In the genomic region with DNA sequence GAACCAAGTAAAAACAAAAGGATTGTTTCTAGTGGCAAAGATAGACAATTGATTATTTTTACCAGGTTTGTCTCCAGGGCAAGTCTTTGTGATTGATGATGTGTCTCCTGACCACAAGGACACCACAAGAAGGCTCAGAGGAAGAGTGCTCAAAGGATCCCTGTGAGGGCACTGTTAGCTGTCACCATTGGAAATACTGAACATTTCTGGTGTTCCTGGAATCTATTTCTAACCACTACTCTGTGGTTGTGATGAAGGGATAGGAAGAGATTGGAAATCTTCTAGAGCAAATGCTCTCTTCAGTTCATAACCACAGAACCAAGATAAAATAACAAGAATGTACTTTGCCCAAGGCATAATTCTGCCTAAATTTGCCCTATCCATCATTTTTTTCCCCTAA, we compare ENCODE assay signal across 15 cellular contexts. TPM values are rescaled to one million over a fixed set of nuclear protein-coding genes. Genes with fewer than 3 reads are reported as not detected.
DNase-seq lines count a peak whose midpoint lies in the region; ATAC-seq and TF ChIP-seq lines count a peak whose summit lies in the region.
"Had no signal": no experiment of that assay in that cellular context is flagged by ENCODE, and none has a peak within 500 bp of the region (broad histone marks: within the 10 kb centered on the region; RNA-seq: fewer than 3 reads in every experiment).

No MANE protein-coding gene starts in this region.

- in situ Hi-C loops in GM13977 (cut with MboI; ENCODE audit: low pct_unique_long_range_greater_than_20kb, low sequenced_read_pairs, unreplicated experiment), result no loop called here

- ATAC-seq in GM21723 (IDR thresholded peaks at IDR 0.05; ENCODE audit: unreplicated experiment) (no peak), heart right ventricle (no peak), GM21360 (IDR thresholded peaks at IDR 0.05; ENCODE audit: unreplicated experiment) (no peak)
- ATAC-seq: stimulated activated naive B cell treated with anti-CD40 and anti-IgM and Interleukin-4, amounts not matched to agents 10 μg/mL and 1 μg/mL and 100 μg/mL, for 72 hours had no signal

- no peak overlapping the region for H3K4me3 Mint-ChIP-seq in activated naive CD8-positive, alpha-beta T cell treated with anti-CD3 and anti-CD28 coated beads for 36 hours
- H3K4me3 Mint-ChIP-seq: CD4-positive, alpha-beta T cell; immature natural killer cell; stimulated activated naive B cell treated with anti-CD40 and anti-IgM and Interleukin-4, amounts not matched to agents 10 μg/mL and 1 μg/mL and 100 μg/mL, for 72 hours had no signal

- peak overlapping the region; percentile 16 for H3K27ac Mint-ChIP-seq in activated naive CD8-positive, alpha-beta T cell treated with anti-CD3 and anti-CD28 coated beads for 36 hours
- H3K27ac Mint-ChIP-seq: CD4-positive, alpha-beta T cell; immature natural killer cell; stimulated activated naive B cell treated with anti-CD40 and anti-IgM and Interleukin-4, amounts not matched to agents 10 μg/mL and 1 μg/mL and 100 μg/mL, for 72 hours had no signal

- no peaks in the 10 kb centered on the region for H3K27me3 ChIP-seq in BLaER1
- H3K27me3 ChIP-seq in heart right ventricle, result peaks cover 0 to 47% (median 0%) of the 10 kb centered on the region in 7 donors

- H3K27me3 Mint-ChIP-seq in activated naive CD8-positive, alpha-beta T cell treated with anti-CD3 and anti-CD28 coated beads for 36 hours, result no peaks in the 10 kb centered on the region
- H3K27me3 Mint-ChIP-seq: CD4-positive, alpha-beta T cell; stimulated activated naive B cell treated with anti-CD40 and anti-IgM and Interleukin-4, amounts not matched to agents 10 μg/mL and 1 μg/mL and 100 μg/mL, for 72 hours had no signal

- H3K36me3 Mint-ChIP-seq in activated naive CD8-positive, alpha-beta T cell treated with anti-CD3 and anti-CD28 coated beads for 36 hours, result peaks cover 2% of the 10 kb centered on the region
- H3K36me3 Mint-ChIP-seq: immature natural killer cell; stimulated activated naive B cell treated with anti-CD40 and anti-IgM and Interleukin-4, amounts not matched to agents 10 μg/mL and 1 μg/mL and 100 μg/mL, for 72 hours had no signal

- no peak for TF ChIP-seq CTCF in GM13977 (IDR thresholded peaks at IDR 0.05; ENCODE audit: extremely low read depth, insufficient read depth, missing control alignments)
- TF ChIP-seq CTCF in heart right ventricle (IDR thresholded peaks at IDR 0.05), result no peak

- intact Hi-C loops in heart right ventricle (cut with DNase I), result no loop called here

- no peaks in the 10 kb centered on the region for H4K20me1 ChIP-seq in BLaER1

- H3K4me1 Mint-ChIP-seq in activated naive CD8-positive, alpha-beta T cell treated with anti-CD3 and anti-CD28 coated beads for 36 hours, result peaks cover 15% of the 10 kb centered on the region
- H3K4me1 Mint-ChIP-seq: immature natural killer cell; stimulated activated naive B cell treated with anti-CD40 and anti-IgM and Interleukin-4, amounts not matched to agents 10 μg/mL and 1 μg/mL and 100 μg/mL, for 72 hours had no signal

- H3K9ac ChIP-seq in BLaER1, result no peak overlapping the region

- H3K4me3 ChIP-seq in BLaER1 (no peak overlapping the region), heart right ventricle (no peak overlapping the region)

- peaks cover 19% of the 10 kb centered on the region for H3K4me1 ChIP-seq in BLaER1
- H3K4me1 ChIP-seq in heart right ventricle, result no peaks in the 10 kb centered on the region

- H3K9me3 ChIP-seq in BLaER1, result no peaks in the 10 kb centered on the region
- H3K9me3 ChIP-seq in heart right ventricle, result no peaks in the 10 kb centered on the region

- H3K27ac ChIP-seq in BLaER1 (no peak overlapping the region), heart right ventricle (no peak overlapping the region)
- H3K27ac ChIP-seq: HL-60 had no signal

- no peaks in the 10 kb centered on the region for H3K36me3 ChIP-seq in BLaER1
- H3K36me3 ChIP-seq in heart right ventricle, result no peaks in the 10 kb centered on the region

- peak; percentile 8 for DNase-seq in HS-5 (ENCODE audit: low read depth)
- peak; percentile 8 for DNase-seq in activated naive CD8-positive, alpha-beta T cell treated with anti-CD3 and anti-CD28 coated beads for 36 hours
- DNase-seq in kidney tubule cell (ENCODE audit: low spot score), result peak; percentile 74
- no peak for DNase-seq in GM13977 (ENCODE audit: low spot score)
- no peak for DNase-seq in heart right ventricle
- DNase-seq: amygdala; CD4-positive, alpha-beta T cell; erythroblast; immature natural killer cell; SHP77; stimulated activated naive B cell treated with anti-CD40 and anti-IgM and Interleukin-4, amounts not matched to agents 10 μg/mL and 1 μg/mL and 100 μg/mL, for 72 hours had no signal

- H3K4me2 ChIP-seq in BLaER1, result peak overlapping the region; percentile 69

- no peaks in the 10 kb centered on the region for H3K9me3 Mint-ChIP-seq in activated naive CD8-positive, alpha-beta T cell treated with anti-CD3 and anti-CD28 coated beads for 36 hours
- H3K9me3 Mint-ChIP-seq: CD4-positive, alpha-beta T cell; immature natural killer cell; stimulated activated naive B cell treated with anti-CD40 and anti-IgM and Interleukin-4, amounts not matched to agents 10 μg/mL and 1 μg/mL and 100 μg/mL, for 72 hours had no signal

RNA-seq across cellular contexts. Expression of a gene that starts 15.3 kb away (rescaled TPM):
- under 1 TPM; 0.41 to 0.48 TPM for total RNA-seq in activated naive CD8-positive, alpha-beta T cell treated with anti-CD3 and anti-CD28 coated beads for 36 hours
- total RNA-seq in heart right ventricle, result 1 to 10 TPM; 1.5 to 6.1 (median 3.7) TPM
- 1 to 10 TPM in 1 of 2 donors, under 1 TPM in 1; 0.86 to 1.2 TPM for polyA plus RNA-seq in heart right ventricle

RNA-seq across cellular contexts. Expression of a gene that starts 50.0 kb away (rescaled TPM):
- 100 to 1,000 TPM; 136 to 139 TPM for total RNA-seq in activated naive CD8-positive, alpha-beta T cell treated with anti-CD3 and anti-CD28 coated beads for 36 hours
- 10 to 100 TPM; 49.0 to 73.4 (median 59.8) TPM for total RNA-seq in heart right ventricle
- polyA plus RNA-seq in heart right ventricle, result 10 to 100 TPM; 38.0 to 95.0 TPM

Comparison
In these comparisons a context has a peak if more than half of its experiments do, and no peak if none do; other contexts are left out.
1. DNase-seq: peak in HS-5 (single experiment), activated naive CD8-positive, alpha-beta T cell treated with anti-CD3 and anti-CD28 coated beads for 36 hours (single experiment) and kidney tubule cell (single experiment); none in GM13977 (single experiment) and heart right ventricle (0 of 2).